Comparison of ENCODE assay signal across 8 cellular contexts in genomic region chr13:91133941-91134772, GRCh38.
DNase-seq lines count a peak whose midpoint lies in the region; ATAC-seq and TF ChIP-seq lines count a peak whose summit lies in the region.

No MANE protein-coding gene starts in this region.

- H3K4me1 ChIP-seq in Panc1 (ENCODE audit: control insufficient read depth, insufficient read depth, low read length) (no peaks in the 10 kb centered on the region), breast epithelium (no peaks in the 10 kb centered on the region)

- in situ Hi-C loops in Panc1 (cut with HindIII; ENCODE audit: low pct_unique_long_range_greater_than_20kb, low sequenced_read_pairs), result no loop called here

- TF ChIP-seq POLR2A in breast epithelium (IDR thresholded peaks at IDR 0.05), result no peak

- intact Hi-C loops in Panc1 (cut with micrococcal nuclease; ENCODE audit: unreplicated experiment), result loop anchor here (2.0 to 5.0 kb wide), 3 partner anchors 51 to 213 kb away; partner anchors contain the start of gene MIR17HG
- intact Hi-C loops in breast epithelium (cut with DNase I; ENCODE audit: low total_unique reads), result loop anchor here (5.0 kb wide), 1 partner anchor 213 kb away; the partner anchor contains the start of gene MIR17HG

- no peak overlapping the region for H3K27ac ChIP-seq in Panc1 (ENCODE audit: low read length)
- no peak overlapping the region for H3K27ac ChIP-seq in breast epithelium

- no TSS peak for BruUV-seq in Panc1 (replicated peaks; lab: Mats Ljungman, UMichigan)

- no peak overlapping the region for H3K4me3 ChIP-seq in Panc1 (ENCODE audit: low read depth in 2 of 2, low read length in 2 of 2)
- H3K4me3 ChIP-seq in breast epithelium, result no peak overlapping the region

- DNase-seq in activated CD4-positive, alpha-beta T cell treated with anti-CD3 and anti-CD28 coated beads for 24 hours (ENCODE audit: low read depth in 2 of 2), result peak; percentile 8 to 10
- no peak for DNase-seq in activated CD4-positive, alpha-beta T cell treated with anti-CD3 and anti-CD28 coated beads for 1 hour
- peak; percentile 8 for DNase-seq in HuH-7.5 (ENCODE audit: low spot score)
- DNase-seq in Panc1 (ENCODE audit: low read depth, low spot score), result peak; percentile 27
- DNase-seq in breast epithelium (ENCODE audit: low spot score in 2 of 2), result peak; percentile 37 to 53
- peak; percentile 74 for DNase-seq in islet precursor cell
- DNase-seq in stimulated activated CD4-positive, alpha-beta T cell treated with anti-CD3 and anti-CD28 coated beads, Interleukin-4, amount 100 ng/mL, for 1 hour, result peak; percentile 5

- POLR2A ChIA-PET in Panc1 (lab: Charles Lee), result no interaction called here

- H3K27me3 ChIP-seq in Panc1 (ENCODE audit: control insufficient read depth, insufficient read depth, low read length) (no peaks in the 10 kb centered on the region), breast epithelium (no peaks in the 10 kb centered on the region)

- ATAC-seq in GM21723 (IDR thresholded peaks at IDR 0.05; ENCODE audit: unreplicated experiment) (peak; percentile 78), Panc1 (peak; percentile 79)

- CTCF ChIA-PET in Panc1 (lab: Charles Lee), result interaction anchor here (0.7 to 1.0 kb wide), 2 partner anchors 50 to 114 kb away, joined by 3 read pairs; no protein-coding TSS in a partner anchor

- H3K36me3 ChIP-seq in Panc1 (ENCODE audit: control insufficient read depth, insufficient read depth, low read length) (no peaks in the 10 kb centered on the region), breast epithelium (no peaks in the 10 kb centered on the region)

- TF ChIP-seq CTCF in Panc1 (IDR thresholded peaks at IDR 0.05), result peak; percentile 71
- TF ChIP-seq CTCF in breast epithelium (IDR thresholded peaks at IDR 0.05), result peak; percentile 37 to 76 (median 71)

- no peaks in the 10 kb centered on the region for H3K9me3 ChIP-seq in Panc1 (ENCODE audit: control insufficient read depth, insufficient read depth, low read depth, low read length)
- H3K9me3 ChIP-seq in breast epithelium, result no peaks in the 10 kb centered on the region
